Comparison of ENCODE assay signal across 18 cellular contexts in genomic region chr5:56594821-56595220, GRCh38.
"Had no signal": no experiment of that assay in that cellular context is flagged by ENCODE, and none has a peak within 500 bp of the region (broad histone marks: within the 10 kb centered on the region; RNA-seq: fewer than 3 reads in every experiment).

No MANE protein-coding gene starts in this region.

- H3K36me3 ChIP-seq: esophagus squamous epithelium, gastroesophageal sphincter, heart left ventricle, spleen, upper lobe of left lung had no signal

- ATAC-seq: gastroesophageal sphincter, heart left ventricle, left cardiac atrium had no signal

- H3K4me1 ChIP-seq: gastroesophageal sphincter, upper lobe of left lung had no signal

- DNase-seq: activated gamma-delta T cell treated with Interleukin-2 at 50 U/mL for 16 hours; activated T-cell treated with anti-CD3 and anti-CD28 coated beads, Interleukin-2, amount 50 U/mL, for 1 hour; cortex of kidney; endodermal cell; esophagus squamous epithelium; heart left ventricle; islet precursor cell; left cardiac atrium; mesendoderm; naive B cell; nucleus accumbens; posterior cingulate gyrus; retina; spleen; stimulated activated CD4-positive, alpha-beta T cell treated with anti-CD3 and anti-CD28 coated beads, Interleukin-4, amount 100 ng/mL, for 1 hour; stimulated activated naive CD4-positive, alpha-beta T cell treated with Interleukin-2 at 50 U/mL for 16 hours; upper lobe of left lung had no signal

- H3K27ac ChIP-seq: esophagus squamous epithelium, gastroesophageal sphincter, heart left ventricle, spleen, upper lobe of left lung had no signal

- H3K4me3 ChIP-seq: esophagus squamous epithelium, gastroesophageal sphincter, heart left ventricle, spleen, upper lobe of left lung had no signal

- H3K27me3 ChIP-seq: esophagus squamous epithelium, gastroesophageal sphincter, heart left ventricle, spleen, upper lobe of left lung had no signal

- H3K9me3 ChIP-seq: esophagus squamous epithelium, gastroesophageal sphincter, spleen, upper lobe of left lung had no signal
